Comparison of ENCODE assay signal across 14 cellular contexts in the genomic region with DNA sequence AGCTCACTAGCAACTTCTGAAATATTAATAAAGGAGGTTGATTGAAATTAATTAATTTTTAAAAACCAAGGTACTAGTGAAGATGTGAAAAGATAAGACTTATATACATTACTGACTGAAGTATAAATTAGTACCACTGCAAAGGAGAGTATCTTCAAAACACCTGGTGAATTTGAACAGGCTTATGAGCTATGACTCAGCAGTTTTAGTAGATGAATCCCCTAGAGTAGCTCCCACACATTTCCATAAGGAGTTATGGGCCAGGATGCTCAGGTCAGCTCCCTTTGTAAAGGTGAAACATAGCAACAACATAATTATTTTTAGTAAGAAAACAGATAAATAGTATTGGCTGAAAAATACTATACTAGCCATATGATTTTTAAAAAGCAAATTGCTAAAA.
A peak's percentile ranks its signal among the peaks of the same experiment; 100 is the strongest.
DNase-seq lines count a peak whose midpoint lies in the region; FAIRE-seq and TF ChIP-seq lines count a peak whose summit lies in the region.
"Had no signal": no experiment of that assay in that cellular context is flagged by ENCODE, and none has a peak within 500 bp of the region (broad histone marks: within the 10 kb centered on the region; RNA-seq: fewer than 3 reads in every experiment).

No MANE protein-coding gene starts in this region.

- TF ChIP-seq CTCF in MM.1S (IDR thresholded peaks at IDR 0.05; ENCODE audit: low read length), result no peak
- TF ChIP-seq CTCF in endothelial cell of umbilical vein (IDR thresholded peaks at IDR 0.05; ENCODE audit: extremely low read depth in 1 of 2, insufficient read depth in 1 of 2, low read depth in 1 of 2, low read length in 2 of 2), result no peak
- no peak for TF ChIP-seq CTCF in colonic mucosa (IDR thresholded peaks at IDR 0.05)

- DNase-seq in DMS53 treated with DMSO at 0.1 percent for 48 hours (lab: John Stamatoyannopoulos, UW; ENCODE audit: unreplicated experiment) (peak; percentile 83), MM.1S (peak; percentile 21), NCI-H748 treated with DMSO at 0.1 percent for 48 hours (lab: John Stamatoyannopoulos, UW) (peak; percentile 61), endothelial cell of umbilical vein (ENCODE audit: low read depth, low spot score) (peak; percentile 1), colonic mucosa (no peak), NCI-H2081 treated with DMSO at 0.1 percent for 48 hours (lab: John Stamatoyannopoulos, UW) (no peak), OCI-M1 (lab: John Stamatoyannopoulos, UW) (no peak)
- DNase-seq: activated effector memory CD4-positive, alpha-beta T cell treated with anti-CD3 and anti-CD28 coated beads, Interleukin-2, amount 50 U/mL, for 16 hours; foreskin fibroblast; lower lobe of right lung; natural killer cell; NCI-H1092; testis had no signal

- H3K27ac ChIP-seq in MM.1S (ENCODE audit: low read length), result no peak overlapping the region
- no peak overlapping the region for H3K27ac ChIP-seq in endothelial cell of umbilical vein (ENCODE audit: insufficient read depth, low read depth, low read length)
- no peak overlapping the region for H3K27ac ChIP-seq in colonic mucosa
- H3K27ac ChIP-seq: BLaER1 treated with 17β-estradiol and CSF1 and Interleukin-3, amounts not matched to agents 10 nM and 100 nM; lower lobe of right lung; testis had no signal

- H3K9me1 ChIP-seq in endothelial cell of umbilical vein (replicated peaks; ENCODE audit: control insufficient read depth, extremely low read depth, insufficient read depth, low read length), result no peaks in the 10 kb centered on the region

- FAIRE-seq in endothelial cell of umbilical vein (lab: Jason Lieb, UNC), result no peak

- H3K4me1 ChIP-seq in MM.1S (ENCODE audit: low read length), result peaks cover 42% of the 10 kb centered on the region
- H3K4me1 ChIP-seq in endothelial cell of umbilical vein (ENCODE audit: control insufficient read depth, extremely low read depth, insufficient read depth, low read length), result no peaks in the 10 kb centered on the region
- no peaks in the 10 kb centered on the region for H3K4me1 ChIP-seq in colonic mucosa
- H3K4me1 ChIP-seq: BLaER1 treated with 17β-estradiol and CSF1 and Interleukin-3, amounts not matched to agents 10 nM and 100 nM; lower lobe of right lung; testis had no signal

- no peak for TF ChIP-seq POLR2A in endothelial cell of umbilical vein (IDR thresholded peaks at IDR 0.05; ENCODE audit: low read depth, low read length)

- no peaks in the 10 kb centered on the region for H3K36me3 ChIP-seq in MM.1S (replicated peaks; ENCODE audit: insufficient read depth, low read length)
- H3K36me3 ChIP-seq in endothelial cell of umbilical vein (ENCODE audit: control insufficient read depth in 2 of 2, extremely low read depth in 1 of 2, insufficient read depth in 2 of 2, low read length in 2 of 2), result no peaks in the 10 kb centered on the region
- no peaks in the 10 kb centered on the region for H3K36me3 ChIP-seq in colonic mucosa
- H3K36me3 ChIP-seq: lower lobe of right lung had no signal

- CTCF ChIA-PET in endothelial cell of umbilical vein (lab: Charles Lee), result interaction anchor here (0.7 to 1.3 kb wide), 3 partner anchors 25 to 216 kb away, joined by 3 to 5 read pairs (median 3); no protein-coding TSS in a partner anchor

- H3K4me2 ChIP-seq in MM.1S (ENCODE audit: low read depth, low read length) (no peak overlapping the region), endothelial cell of umbilical vein (ENCODE audit: insufficient read depth, low read length) (no peak overlapping the region)
- H3K4me2 ChIP-seq: BLaER1 treated with 17β-estradiol and CSF1 and Interleukin-3, amounts not matched to agents 10 nM and 100 nM had no signal

- H3K4me3 ChIP-seq in MM.1S (ENCODE audit: low read length) (no peak overlapping the region), endothelial cell of umbilical vein (replicated peaks in 1 of 3; ENCODE audit: insufficient read depth in 1 of 3, low read depth in 1 of 3, low read length in 3 of 3) (no peak overlapping the region), colonic mucosa (no peak overlapping the region)
- H3K4me3 ChIP-seq: BLaER1 treated with 17β-estradiol and CSF1 and Interleukin-3, amounts not matched to agents 10 nM and 100 nM; lower lobe of right lung; testis had no signal

- POLR2A ChIA-PET in endothelial cell of umbilical vein (lab: Charles Lee), result no interaction called here

- no peak overlapping the region for H3K9ac ChIP-seq in MM.1S (ENCODE audit: low read length)
- no peak overlapping the region for H3K9ac ChIP-seq in endothelial cell of umbilical vein (replicated peaks; ENCODE audit: extremely low read depth, insufficient read depth, low read length)
- H3K9ac ChIP-seq in colonic mucosa (ENCODE audit: low read depth in 2 of 2, low read length in 2 of 2), result no peak overlapping the region
- H3K9ac ChIP-seq: BLaER1 treated with 17β-estradiol and CSF1 and Interleukin-3, amounts not matched to agents 10 nM and 100 nM had no signal

- no peaks in the 10 kb centered on the region for H3K9me2 ChIP-seq in MM.1S (replicated peaks; ENCODE audit: insufficient read depth, low read length)

- H3K79me2 ChIP-seq in MM.1S (ENCODE audit: low read length) (no peaks in the 10 kb centered on the region), endothelial cell of umbilical vein (ENCODE audit: control insufficient read depth, insufficient read depth, low read length) (no peaks in the 10 kb centered on the region)

- no TSS peak for BruUV-seq in endothelial cell of umbilical vein (replicated peaks; lab: Mats Ljungman, UMichigan)

- H4K20me1 ChIP-seq in MM.1S (ENCODE audit: insufficient read depth, low read length) (no peaks in the 10 kb centered on the region), endothelial cell of umbilical vein (replicated peaks; ENCODE audit: control insufficient read depth, extremely low read depth, insufficient read depth, low read length) (no peaks in the 10 kb centered on the region)
- H4K20me1 ChIP-seq: BLaER1 treated with 17β-estradiol and CSF1 and Interleukin-3, amounts not matched to agents 10 nM and 100 nM had no signal

- H3K9me3 ChIP-seq in MM.1S (replicated peaks; ENCODE audit: insufficient read depth, low read length) (no peaks in the 10 kb centered on the region), endothelial cell of umbilical vein (replicated peaks; ENCODE audit: control insufficient read depth, insufficient read depth, low read length) (no peaks in the 10 kb centered on the region), colonic mucosa (no peaks in the 10 kb centered on the region)
- H3K9me3 ChIP-seq: BLaER1 treated with 17β-estradiol and CSF1 and Interleukin-3, amounts not matched to agents 10 nM and 100 nM; lower lobe of right lung; testis had no signal

- dilution Hi-C loops in endothelial cell of umbilical vein (cut with MboI; ENCODE audit: extremely low pct_ligation_motif_present, low sequenced_read_pairs), result no loop called here

- peaks cover 13% of the 10 kb centered on the region for H3F3A ChIP-seq in MM.1S (ENCODE audit: insufficient read depth, low read length)

- no peak overlapping the region for H2AFZ ChIP-seq in MM.1S (ENCODE audit: low read length)
- H2AFZ ChIP-seq in endothelial cell of umbilical vein (ENCODE audit: low read depth, low read length), result no peak overlapping the region

- intact Hi-C loops in endothelial cell of umbilical vein (cut with micrococcal nuclease) (no loop called here), colonic mucosa (cut with DNase I) (no loop called here)

- H3K27me3 ChIP-seq in MM.1S (replicated peaks; ENCODE audit: insufficient read depth, low read length) (no peaks in the 10 kb centered on the region), endothelial cell of umbilical vein (ENCODE audit: control insufficient read depth in 2 of 2, insufficient read depth in 2 of 2, low read length in 2 of 2) (no peaks in the 10 kb centered on the region), colonic mucosa (no peaks in the 10 kb centered on the region)
- H3K27me3 ChIP-seq: BLaER1 treated with 17β-estradiol and CSF1 and Interleukin-3, amounts not matched to agents 10 nM and 100 nM; testis had no signal

TF ChIP-seq in endothelial cell of umbilical vein, 7 proteins besides CTCF, POLR2A, EP300 and RAD21:
- no peak for TF ChIP-seq JUN (IDR thresholded peaks at IDR 0.05; ENCODE audit: borderline replicate concordance, insufficient read depth, insufficient read length, low read depth)
- TF ChIP-seq EZH2 (IDR thresholded peaks at IDR 0.05; ENCODE audit: borderline replicate concordance, low read depth, low read length, severe bottlenecking), result no peak
- TF ChIP-seq FOS (IDR thresholded peaks at IDR 0.05; ENCODE audit: borderline replicate concordance, insufficient read depth, low read length), result no peak
- TF ChIP-seq GATA2 (IDR thresholded peaks at IDR 0.05; ENCODE audit: insufficient read depth, insufficient read length, low read depth, low read length), result no peak
- TF ChIP-seq MYC (IDR thresholded peaks at IDR 0.05; ENCODE audit: low read depth, low read length), result no peak
- no peak for TF ChIP-seq POLR2AphosphoS5 (IDR thresholded peaks at IDR 0.05; ENCODE audit: insufficient read depth, low read depth, low read length)
- TF ChIP-seq, protein P1, sequence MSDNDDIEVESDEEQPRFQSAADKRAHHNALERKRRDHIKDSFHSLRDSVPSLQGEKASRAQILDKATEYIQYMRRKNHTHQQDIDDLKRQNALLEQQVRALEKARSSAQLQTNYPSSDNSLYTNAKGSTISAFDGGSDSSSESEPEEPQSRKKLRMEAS (IDR thresholded peaks at IDR 0.05; ENCODE audit: insufficient read depth, insufficient read length), result no peak
TF ChIP-seq in endothelial cell of umbilical vein: peak in this region for 0.

Comparison
In these comparisons a context has a peak if more than half of its experiments do, and no peak if none do; other contexts are left out.
1. DNase-seq: peak in DMS53 treated with DMSO at 0.1 percent for 48 hours (single experiment), MM.1S (single experiment), NCI-H748 treated with DMSO at 0.1 percent for 48 hours (single experiment) and endothelial cell of umbilical vein (single experiment); none in colonic mucosa (single experiment), NCI-H2081 treated with DMSO at 0.1 percent for 48 hours (single experiment) and OCI-M1 (single experiment).